ENCODE assay signal across 20 cellular contexts in genomic region chr2:16640867-16641266, GRCh38. TPM values are rescaled to one million over a fixed set of nuclear protein-coding genes. Genes with fewer than 3 reads are reported as not detected.
DNase-seq lines count a peak whose midpoint lies in the region; ATAC-seq, FAIRE-seq and TF ChIP-seq lines count a peak whose summit lies in the region.
"Had no signal": no experiment of that assay in that cellular context is flagged by ENCODE, and none has a peak within 500 bp of the region (broad histone marks: within the 10 kb centered on the region; RNA-seq: fewer than 3 reads in every experiment).

No MANE protein-coding gene starts in this region.

- POLR2A ChIA-PET in CD8-positive, alpha-beta memory T cell (lab: Charles Lee) = no interaction called here

- no peak for TF ChIP-seq CTCF in CD14-positive monocyte (IDR thresholded peaks at IDR 0.05)
- TF ChIP-seq CTCF in astrocyte (IDR thresholded peaks at IDR 0.05; ENCODE audit: insufficient read depth, low read depth, low read length) = no peak
- TF ChIP-seq CTCF in psoas muscle (IDR thresholded peaks at IDR 0.05) = no peak

- H3K9me3 Mint-ChIP-seq in CD14-positive monocyte (peaks cover 2 to 9% (median 3%) of the 10 kb centered on the region in 7 donors), astrocyte (ENCODE audit: unreplicated experiment) (peaks cover 1% of the 10 kb centered on the region)
- H3K9me3 Mint-ChIP-seq in CD8-positive, alpha-beta memory T cell = peaks cover 0 to 4% (median 0%) of the 10 kb centered on the region in 5 donors
- H3K9me3 Mint-ChIP-seq: IgD-negative memory B cell had no signal

- H3K27ac ChIP-seq in astrocyte (ENCODE audit: low read depth, low read length) (no peak overlapping the region), psoas muscle (peak overlapping the region; percentile 73)
- no peak overlapping the region for H3K27ac ChIP-seq in CD8-positive, alpha-beta memory T cell (ENCODE audit: low read depth, low read length)

- H3K9me3 ChIP-seq in astrocyte (ENCODE audit: insufficient read depth, low read depth, low read length) = no peaks in the 10 kb centered on the region
- H3K9me3 ChIP-seq in psoas muscle = no peaks in the 10 kb centered on the region
- no peaks in the 10 kb centered on the region for H3K9me3 ChIP-seq in CD8-positive, alpha-beta memory T cell (ENCODE audit: low read length)

- no peaks in the 10 kb centered on the region for H3K79me2 ChIP-seq in astrocyte (ENCODE audit: insufficient read depth, low read length)

- peak; percentile 92 for ATAC-seq in left ventricle myocardium superior
- peak; percentile 55 to 78 (median 62) for ATAC-seq in psoas muscle
- no peak for ATAC-seq in HG02870 (IDR thresholded peaks at IDR 0.05; ENCODE audit: unreplicated experiment)
- ATAC-seq: HCT116; stimulated activated effector memory CD8-positive, alpha-beta T cell treated with anti-CD3 and anti-CD28 coated beads, Interleukin-12 subunit alpha, Interleukin-12 subunit beta, amount 100 ng/mL, for 72 hours had no signal

- intact Hi-C loops in CD14-positive monocyte (cut with micrococcal nuclease) (no loop called here), left ventricle myocardium superior (cut with micrococcal nuclease) (no loop called here), psoas muscle (cut with DNase I) (loop anchor here in 1 of 2 donors (5.0 kb wide), 1 partner anchor 116 kb away; no protein-coding TSS in a partner anchor)

- CTCF ChIA-PET in CD8-positive, alpha-beta memory T cell (lab: Charles Lee) = no interaction called here

- WGBS in psoas muscle, 3 donors = 19 to 48% (median 30%) methylated on average over 5 of the region's 5 CpGs

- no peaks in the 10 kb centered on the region for H3K36me3 ChIP-seq in astrocyte (ENCODE audit: insufficient read depth, low read length)
- no peaks in the 10 kb centered on the region for H3K36me3 ChIP-seq in psoas muscle (ENCODE audit: insufficient read depth in 1 of 2, low read depth in 1 of 2)
- no peaks in the 10 kb centered on the region for H3K36me3 ChIP-seq in CD8-positive, alpha-beta memory T cell (ENCODE audit: insufficient read depth, low read length)

- H3K9ac ChIP-seq in astrocyte (ENCODE audit: low read length) = no peak overlapping the region

- peaks cover 75% of the 10 kb centered on the region for H3K4me1 Mint-ChIP-seq in CD14-positive monocyte
- H3K4me1 Mint-ChIP-seq in astrocyte (ENCODE audit: low read depth, unreplicated experiment) = peaks cover 36% of the 10 kb centered on the region
- H3K4me1 Mint-ChIP-seq in CD8-positive, alpha-beta memory T cell = peaks cover 13 to 17% (median 15%) of the 10 kb centered on the region in 3 donors

- no peak overlapping the region for H3K4me3 Mint-ChIP-seq in CD14-positive monocyte
- no peak overlapping the region for H3K4me3 Mint-ChIP-seq in astrocyte (ENCODE audit: unreplicated experiment)
- no peak overlapping the region for H3K4me3 Mint-ChIP-seq in CD8-positive, alpha-beta memory T cell
- H3K4me3 Mint-ChIP-seq: activated naive CD8-positive, alpha-beta T cell; stimulated activated effector memory CD8-positive, alpha-beta T cell treated with anti-CD3 and anti-CD28 coated beads, Interleukin-12 subunit alpha, Interleukin-12 subunit beta, amount 100 ng/mL, for 72 hours; T-helper 2 cell treated with Interferon-gamma antibody and Interleukin-4, amounts not matched to agents 5 μg/mL and 100 μg/mL, for 36 hours had no signal

- FAIRE-seq in astrocyte (lab: Jason Lieb, UNC) = no peak
- FAIRE-seq: urothelium cell line had no signal

- H3K4me1 ChIP-seq in astrocyte (ENCODE audit: insufficient read depth, low read length) (peaks cover 20% of the 10 kb centered on the region), psoas muscle (peaks cover 52% of the 10 kb centered on the region)
- H3K4me1 ChIP-seq in CD8-positive, alpha-beta memory T cell (ENCODE audit: insufficient read depth, low read length) = no peaks in the 10 kb centered on the region

- no peak for DNase-seq in CD14-positive monocyte (ENCODE audit: low spot score)
- no peak for DNase-seq in astrocyte (ENCODE audit: low read depth)
- peak; percentile 60 for DNase-seq in left ventricle myocardium superior
- peak; percentile 40 to 67 for DNase-seq in psoas muscle
- no peak for DNase-seq in CD8-positive, alpha-beta memory T cell
- no peak for DNase-seq in NCI-H1048 (lab: John Stamatoyannopoulos, UW)
- DNase-seq in NCI-H1694 treated with DMSO at 0.1 percent for 48 hours (lab: John Stamatoyannopoulos, UW) = no peak
- DNase-seq: central memory CD4-positive, alpha-beta T cell; foreskin melanocyte; GF-D8; midbrain; NCI-H1105; NCI-H2171 had no signal

- H4K20me1 ChIP-seq in astrocyte (ENCODE audit: insufficient read depth, low read length) = no peaks in the 10 kb centered on the region

- H3K4me2 ChIP-seq in astrocyte (ENCODE audit: low read length) = no peak overlapping the region

- H3K4me3 ChIP-seq in astrocyte (ENCODE audit: insufficient read depth, low read depth, low read length) (no peak overlapping the region), psoas muscle (no peak overlapping the region)
- no peak overlapping the region for H3K4me3 ChIP-seq in CD8-positive, alpha-beta memory T cell (ENCODE audit: low read length)

- peak overlapping the region in 5 of 7 donors; percentile 49 to 80 (median 78) for H3K27ac Mint-ChIP-seq in CD14-positive monocyte
- peak overlapping the region; percentile 84 for H3K27ac Mint-ChIP-seq in astrocyte (ENCODE audit: unreplicated experiment)
- H3K27ac Mint-ChIP-seq in CD8-positive, alpha-beta memory T cell = peak overlapping the region in 2 of 8 donors; percentile 6 to 36
- H3K27ac Mint-ChIP-seq: activated naive CD8-positive, alpha-beta T cell; stimulated activated effector memory CD8-positive, alpha-beta T cell treated with anti-CD3 and anti-CD28 coated beads, Interleukin-12 subunit alpha, Interleukin-12 subunit beta, amount 100 ng/mL, for 72 hours; T-helper 2 cell treated with Interferon-gamma antibody and Interleukin-4, amounts not matched to agents 5 μg/mL and 100 μg/mL, for 36 hours had no signal

- H2AFZ ChIP-seq in astrocyte (ENCODE audit: low read depth, low read length) = no peak overlapping the region

- H3K27me3 Mint-ChIP-seq in CD14-positive monocyte (ENCODE audit: low read depth in 3 of 3) (peaks cover 0 to 4% (median 1%) of the 10 kb centered on the region in 3 donors), astrocyte (ENCODE audit: low read depth, unreplicated experiment) (no peaks in the 10 kb centered on the region)
- peaks cover 2 to 3% of the 10 kb centered on the region in 2 donors for H3K27me3 Mint-ChIP-seq in CD8-positive, alpha-beta memory T cell
- H3K27me3 Mint-ChIP-seq: IgD-negative memory B cell had no signal

- H3K36me3 Mint-ChIP-seq in CD14-positive monocyte (peaks cover 80 to 87% of the 10 kb centered on the region in 2 donors), astrocyte (ENCODE audit: low read depth, unreplicated experiment) (no peaks in the 10 kb centered on the region)
- H3K36me3 Mint-ChIP-seq in CD8-positive, alpha-beta memory T cell = no peaks in the 10 kb centered on the region
- H3K36me3 Mint-ChIP-seq: activated naive CD8-positive, alpha-beta T cell; stimulated activated effector memory CD8-positive, alpha-beta T cell treated with anti-CD3 and anti-CD28 coated beads, Interleukin-12 subunit alpha, Interleukin-12 subunit beta, amount 100 ng/mL, for 72 hours had no signal

- H3K27me3 ChIP-seq in astrocyte (ENCODE audit: insufficient read depth, low read length) (no peaks in the 10 kb centered on the region), psoas muscle (ENCODE audit: insufficient read depth in 3 of 3, low read length in 2 of 3) (no peaks in the 10 kb centered on the region)
- no peaks in the 10 kb centered on the region for H3K27me3 ChIP-seq in CD8-positive, alpha-beta memory T cell (ENCODE audit: insufficient read depth, low read length, poor library complexity, severe bottlenecking)

RNA-seq across cellular contexts. Expression of gene CYRIA, which starts 24.8 kb away (rescaled TPM):
- polyA plus RNA-seq in CD14-positive monocyte (100 to 1,000 TPM in 1 of 2 donors, 10 to 100 TPM in 1; 72.4 to 101 TPM), psoas muscle (1 to 10 TPM; 3.8 to 5.1 (median 4.9) TPM)
- total RNA-seq in astrocyte (4.9 and 6.0 TPM in 2 replicates), left ventricle myocardium superior (4.6 TPM), psoas muscle (10 to 100 TPM in 3 of 4 donors, 1 to 10 TPM in 1; 9.5 to 16.8 (median 10.9) TPM)
- total RNA-seq in CD8-positive, alpha-beta memory T cell = 1 to 10 TPM; 1.0 to 1.2 TPM
- polyA plus RNA-seq in CD8-positive, alpha-beta memory T cell = 6.3 TPM

Comparison
In these comparisons a context has a peak if more than half of its experiments do, and no peak if none do; other contexts are left out.
1. DNase-seq: peak in left ventricle myocardium superior (single experiment) and psoas muscle (2 of 2); none in CD14-positive monocyte (single experiment), astrocyte (single experiment), CD8-positive, alpha-beta memory T cell (0 of 5), NCI-H1048 (single experiment) and NCI-H1694 treated with DMSO at 0.1 percent for 48 hours (single experiment).